8 cellular contexts compared by ENCODE assay signal in the genomic region with DNA sequence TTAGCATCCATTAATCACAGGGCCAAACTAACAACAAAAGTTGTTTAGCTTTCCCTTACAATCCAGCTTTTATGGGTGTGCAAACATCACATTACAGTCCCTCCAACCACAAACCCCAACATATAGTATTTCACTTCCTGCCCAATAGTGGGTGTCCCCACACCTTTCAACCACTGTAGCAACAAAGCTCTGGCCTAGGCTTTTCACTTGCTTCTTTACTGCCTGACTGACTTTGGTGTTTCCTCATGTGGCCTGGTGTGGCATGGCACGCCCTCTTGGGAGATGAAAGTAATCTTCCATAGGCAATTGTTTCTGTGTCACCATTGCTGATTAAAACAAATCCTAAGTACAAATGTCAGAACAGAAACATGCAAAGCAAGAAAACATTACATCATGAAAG.
DNase-seq lines count a peak whose midpoint lies in the region; ATAC-seq and TF ChIP-seq lines count a peak whose summit lies in the region.

No MANE protein-coding gene starts in this region.

- H3K27ac ChIP-seq in brain microvascular endothelial cell = no peak overlapping the region

- in situ Hi-C loops in GM13977 (cut with MboI; ENCODE audit: low pct_unique_long_range_greater_than_20kb, low sequenced_read_pairs, unreplicated experiment) = no loop called here
- in situ Hi-C loops in brain microvascular endothelial cell (cut with HindIII; ENCODE audit: low pct_ligation_motif_present, low sequenced_read_pairs) = no loop called here

- no peak overlapping the region for H3K4me3 ChIP-seq in brain microvascular endothelial cell (ENCODE audit: low read depth, low read length)

- no peaks in the 10 kb centered on the region for H3K27me3 ChIP-seq in brain microvascular endothelial cell (replicated peaks)

- peak; percentile 56 for DNase-seq in GM13977 (ENCODE audit: low spot score)
- DNase-seq in activated gamma-delta T cell treated with anti-CD3 and anti-CD28 coated beads, Interleukin-2, amount 50 U/mL, for 16 hours (ENCODE audit: low read depth) = peak; percentile 26
- DNase-seq in stimulated activated naive CD4-positive, alpha-beta T cell (lab: John Stamatoyannopoulos, UW) = peak in 4 of 6 experiments; percentile 8 to 37 (median 22)
- DNase-seq in brain microvascular endothelial cell = no peak
- DNase-seq in NCI-H2171 treated with DMSO at 0.1 percent for 48 hours (lab: John Stamatoyannopoulos, UW) = no peak
- no peak for DNase-seq in NCI-H1048 (lab: John Stamatoyannopoulos, UW)

- ATAC-seq in GM21447 (IDR thresholded peaks at IDR 0.05; ENCODE audit: unreplicated experiment) (peak; percentile 99), HG03571 (IDR thresholded peaks at IDR 0.05; ENCODE audit: unreplicated experiment) (peak; percentile 84)

- TF ChIP-seq CTCF in GM13977 (IDR thresholded peaks at IDR 0.05; ENCODE audit: extremely low read depth, insufficient read depth, missing control alignments) = no peak
- TF ChIP-seq CTCF in brain microvascular endothelial cell (IDR thresholded peaks at IDR 0.05; ENCODE audit: low read depth, low read length, missing control alignments) = no peak

- no peaks in the 10 kb centered on the region for H3K36me3 ChIP-seq in brain microvascular endothelial cell (replicated peaks)

Comparison
In these comparisons a context has a peak if more than half of its experiments do, and no peak if none do; other contexts are left out.
1. DNase-seq: peak in GM13977 (single experiment), activated gamma-delta T cell treated with anti-CD3 and anti-CD28 coated beads, Interleukin-2, amount 50 U/mL, for 16 hours (single experiment) and stimulated activated naive CD4-positive, alpha-beta T cell (4 of 6); none in brain microvascular endothelial cell (single experiment), NCI-H2171 treated with DMSO at 0.1 percent for 48 hours (single experiment) and NCI-H1048 (single experiment).